Comparison of ENCODE assay signal across 9 cellular contexts in genomic region chr5:54610197-54610898, GRCh38.
DNase-seq lines count a peak whose midpoint lies in the region; ATAC-seq and TF ChIP-seq lines count a peak whose summit lies in the region.
"Had no signal": no experiment of that assay in that cellular context is flagged by ENCODE, and none has a peak within 500 bp of the region (broad histone marks: within the 10 kb centered on the region; RNA-seq: fewer than 3 reads in every experiment).

No MANE protein-coding gene starts in this region.

- H3F3A ChIP-seq in SK-N-SH (replicated peaks; ENCODE audit: insufficient read depth): no peaks in the 10 kb centered on the region

- no peaks in the 10 kb centered on the region for H3K9me3 ChIP-seq in naive thymus-derived CD4-positive, alpha-beta T cell (ENCODE audit: control insufficient read depth in 2 of 3, low read length in 3 of 3)
- no peaks in the 10 kb centered on the region for H3K9me3 ChIP-seq in SK-N-SH
- H3K9me3 ChIP-seq in gastrocnemius medialis: no peaks in the 10 kb centered on the region

- H3K4me3 Mint-ChIP-seq in CD14-positive monocyte (peak overlapping the region; percentile 6 to 76), T-cell (peak overlapping the region; percentile 50 to 61 (median 55))
- peak overlapping the region in 9 of 10 donors; percentile 14 to 75 (median 52) for H3K4me3 Mint-ChIP-seq in naive thymus-derived CD4-positive, alpha-beta T cell

- POLR2A ChIA-PET in T-cell (lab: Charles Lee) (no interaction called here), SK-N-SH (lab: Yijun Ruan, JAX) (no interaction called here)
- POLR2A ChIA-PET in naive thymus-derived CD4-positive, alpha-beta T cell (lab: Charles Lee): interaction anchor here (0.7 to 2.2 kb wide), 7 partner anchors 9 to 167 kb away, joined by 3 to 8 read pairs (median 5); no protein-coding TSS in a partner anchor

- H3K27me3 ChIP-seq in naive thymus-derived CD4-positive, alpha-beta T cell (ENCODE audit: control insufficient read depth in 2 of 2, insufficient read depth in 2 of 2, low read length in 2 of 2): no peaks in the 10 kb centered on the region
- H3K27me3 ChIP-seq in SK-N-SH (ENCODE audit: insufficient read depth): no peaks in the 10 kb centered on the region; the same call in 1 of the 2 replicates
- H3K27me3 ChIP-seq in gastrocnemius medialis: no peaks in the 10 kb centered on the region

- no peak overlapping the region for H2AFZ ChIP-seq in SK-N-SH (ENCODE audit: low read depth)

- TF ChIP-seq POLR2A in gastrocnemius medialis (IDR thresholded peaks at IDR 0.05): no peak

- TF ChIP-seq EP300 in SK-N-SH (IDR thresholded peaks at IDR 0.05; ENCODE audit: borderline replicate concordance in 1 of 2, low read depth in 1 of 2, low read length in 1 of 2): no peak

- DNase-seq in CD14-positive monocyte (ENCODE audit: low spot score) (peak; percentile 71), T-cell (peak in 25 of 34 experiments; percentile 2 to 44 (median 14)), SK-N-SH (no peak), NCI-H510A treated with DMSO at 0.1 percent for 48 hours (lab: John Stamatoyannopoulos, UW) (no peak), gastrocnemius medialis (no peak)
- peak in 6 of 9 donors; percentile 8 to 36 (median 22) for DNase-seq in naive thymus-derived CD4-positive, alpha-beta T cell

- H3K79me2 ChIP-seq in SK-N-SH (ENCODE audit: insufficient read depth): no peaks in the 10 kb centered on the region

- H4K20me1 ChIP-seq in SK-N-SH (ENCODE audit: insufficient read depth): no peaks in the 10 kb centered on the region

- no peak overlapping the region for H3K4me2 ChIP-seq in SK-N-SH

- H3K9me3 Mint-ChIP-seq in CD14-positive monocyte (peaks cover 0 to 7% (median 5%) of the 10 kb centered on the region in 7 donors), T-cell (peaks cover 5% of the 10 kb centered on the region in 3 donors)
- H3K9me3 Mint-ChIP-seq in naive thymus-derived CD4-positive, alpha-beta T cell: peaks cover 2 to 21% (median 7%) of the 10 kb centered on the region in 11 donors

- 43% methylated on average over 6 of the region's 6 CpGs for WGBS in SK-N-SH (ENCODE audit: low lambda C conversion rate)

- H3K36me3 Mint-ChIP-seq in CD14-positive monocyte (peaks cover 0 to 8% of the 10 kb centered on the region in 2 donors), T-cell (peaks cover 4% of the 10 kb centered on the region)
- H3K36me3 Mint-ChIP-seq in naive thymus-derived CD4-positive, alpha-beta T cell: peaks cover 0 to 37% (median 0%) of the 10 kb centered on the region in 5 donors

- CTCF ChIA-PET in T-cell (lab: Charles Lee): interaction anchor here in 1 of 2 donors (1.0 kb wide), 1 partner anchor 93 kb away, joined by 3 read pairs; the partner anchor contains the start of gene SNX18
- CTCF ChIA-PET in naive thymus-derived CD4-positive, alpha-beta T cell (lab: Charles Lee): interaction anchor here (1.2 kb wide), 1 partner anchor 63 kb away, joined by 3 read pairs; no protein-coding TSS in a partner anchor
- CTCF ChIA-PET in SK-N-SH (lab: Yijun Ruan, JAX): interaction anchor here (0.6 kb wide), 1 partner anchor 470 kb away, joined by 3 read pairs; no protein-coding TSS in a partner anchor

- no peak overlapping the region for H3K27ac ChIP-seq in naive thymus-derived CD4-positive, alpha-beta T cell (ENCODE audit: low read depth, low read length)
- H3K27ac ChIP-seq in SK-N-SH (ENCODE audit: low read depth in 2 of 2, low read length in 1 of 2) (no peak overlapping the region), gastrocnemius medialis (no peak overlapping the region)

- peak overlapping the region; percentile 91 to 97 (median 94) for H3K27ac Mint-ChIP-seq in CD14-positive monocyte
- H3K27ac Mint-ChIP-seq in T-cell: peak overlapping the region; percentile 86 to 87
- H3K27ac Mint-ChIP-seq in naive thymus-derived CD4-positive, alpha-beta T cell: peak overlapping the region in 8 of 9 donors; percentile 4 to 88 (median 40)

- H3K4me1 Mint-ChIP-seq in CD14-positive monocyte (peaks cover 72% of the 10 kb centered on the region), T-cell (peaks cover 26 to 30% (median 27%) of the 10 kb centered on the region in 3 donors)
- H3K4me1 Mint-ChIP-seq in naive thymus-derived CD4-positive, alpha-beta T cell: peaks cover 19 to 32% (median 23%) of the 10 kb centered on the region in 7 donors

- H3K9ac ChIP-seq in SK-N-SH: no peak overlapping the region

- peak; percentile 94 for ATAC-seq in GM19023 (IDR thresholded peaks at IDR 0.05; ENCODE audit: unreplicated experiment)
- ATAC-seq in HG03095 (IDR thresholded peaks at IDR 0.05; ENCODE audit: unreplicated experiment): peak; percentile 95
- peak; percentile 81 to 94 (median 90) for ATAC-seq in T-cell (replicated peaks in 1 of 4)
- ATAC-seq in naive thymus-derived CD4-positive, alpha-beta T cell: peak; percentile 89
- no peak for ATAC-seq in gastrocnemius medialis
- ATAC-seq: HCT116 had no signal

- H3K4me1 ChIP-seq in naive thymus-derived CD4-positive, alpha-beta T cell (ENCODE audit: control insufficient read depth in 2 of 2, insufficient read depth in 2 of 2, low read length in 2 of 2): peaks cover 14 to 32% of the 10 kb centered on the region in 2 donors
- H3K4me1 ChIP-seq in SK-N-SH (ENCODE audit: control insufficient read depth in 1 of 2, insufficient read depth in 2 of 2, low read depth in 1 of 2, low read length in 1 of 2) (no peaks in the 10 kb centered on the region), gastrocnemius medialis (no peaks in the 10 kb centered on the region)

- intact Hi-C loops in CD14-positive monocyte (cut with micrococcal nuclease) (loop anchor here (1.0 to 10.0 kb wide), 3 partner anchors 37 to 86 kb away; no protein-coding TSS in a partner anchor), gastrocnemius medialis (cut with DNase I; ENCODE audit: low total_unique reads) (no loop called here)
- intact Hi-C loops in naive thymus-derived CD4-positive, alpha-beta T cell (cut with micrococcal nuclease): loop anchor here (1.0 to 10.0 kb wide), 7 partner anchors 33 to 494 kb away; partner anchors contain the start of genes GZMA (in 1 of the 2) and SNX18 (in 1 of the 2)

- no peak for TF ChIP-seq RAD21 in SK-N-SH (IDR thresholded peaks at IDR 0.05; ENCODE audit: low read length)

- H3K4me3 ChIP-seq in naive thymus-derived CD4-positive, alpha-beta T cell (ENCODE audit: low read length): peak overlapping the region; percentile 23
- H3K4me3 ChIP-seq in SK-N-SH (ENCODE audit: low read depth in 2 of 2, low read length in 1 of 2) (no peak overlapping the region), gastrocnemius medialis (no peak overlapping the region)

- no peaks in the 10 kb centered on the region for H3K36me3 ChIP-seq in naive thymus-derived CD4-positive, alpha-beta T cell (ENCODE audit: control insufficient read depth in 2 of 3, insufficient read depth in 3 of 3, low read length in 3 of 3)
- H3K36me3 ChIP-seq in SK-N-SH (replicated peaks in 1 of 2; ENCODE audit: control insufficient read depth in 1 of 2, insufficient read depth in 2 of 2, low read length in 1 of 2) (no peaks in the 10 kb centered on the region), gastrocnemius medialis (no peaks in the 10 kb centered on the region)

- in situ Hi-C loops in gastrocnemius medialis (cut with MboI; ENCODE audit: low sequenced_read_pairs in 4 of 4): no loop called here

- no peaks in the 10 kb centered on the region for H3K9me2 ChIP-seq in SK-N-SH

- H3K27me3 Mint-ChIP-seq in CD14-positive monocyte (ENCODE audit: low read depth in 3 of 3) (no peaks in the 10 kb centered on the region), T-cell (no peaks in the 10 kb centered on the region)
- peaks cover 0 to 8% (median 0%) of the 10 kb centered on the region in 5 donors for H3K27me3 Mint-ChIP-seq in naive thymus-derived CD4-positive, alpha-beta T cell

- TF ChIP-seq CTCF in CD14-positive monocyte (IDR thresholded peaks at IDR 0.05) (no peak), SK-N-SH (IDR thresholded peaks at IDR 0.05) (no peak), gastrocnemius medialis (IDR thresholded peaks at IDR 0.05 in 4 of 5, conservative IDR thresholded peaks at IDR 0.05 in 1 of 5) (no peak)

TF ChIP-seq in SK-N-SH, 30 proteins besides CTCF, POLR2A, EP300 and RAD21:
- TF ChIP-seq TCF12 (IDR thresholded peaks at IDR 0.05): no peak

Comparison
In these comparisons a context has a peak if more than half of its experiments do, and no peak if none do; other contexts are left out.
1. DNase-seq: peak in CD14-positive monocyte (single experiment), T-cell (25 of 34) and naive thymus-derived CD4-positive, alpha-beta T cell (6 of 9); none in SK-N-SH (single experiment), NCI-H510A treated with DMSO at 0.1 percent for 48 hours (single experiment) and gastrocnemius medialis (0 of 2).
2. H3K27ac Mint-ChIP-seq: peak in every context shown above with its lines; median percentile 94 in CD14-positive monocyte; 86 in T-cell; 40 in naive thymus-derived CD4-positive, alpha-beta T cell.
3. ATAC-seq: peak in GM19023 (single experiment), HG03095 (single experiment), T-cell (4 of 4) and naive thymus-derived CD4-positive, alpha-beta T cell (single experiment); none in gastrocnemius medialis (0 of 2).
4. Peak in every context shown above with its lines, with median percentiles within 50 percentile points of each other: H3K4me3 Mint-ChIP-seq.